In the genomic region with DNA sequence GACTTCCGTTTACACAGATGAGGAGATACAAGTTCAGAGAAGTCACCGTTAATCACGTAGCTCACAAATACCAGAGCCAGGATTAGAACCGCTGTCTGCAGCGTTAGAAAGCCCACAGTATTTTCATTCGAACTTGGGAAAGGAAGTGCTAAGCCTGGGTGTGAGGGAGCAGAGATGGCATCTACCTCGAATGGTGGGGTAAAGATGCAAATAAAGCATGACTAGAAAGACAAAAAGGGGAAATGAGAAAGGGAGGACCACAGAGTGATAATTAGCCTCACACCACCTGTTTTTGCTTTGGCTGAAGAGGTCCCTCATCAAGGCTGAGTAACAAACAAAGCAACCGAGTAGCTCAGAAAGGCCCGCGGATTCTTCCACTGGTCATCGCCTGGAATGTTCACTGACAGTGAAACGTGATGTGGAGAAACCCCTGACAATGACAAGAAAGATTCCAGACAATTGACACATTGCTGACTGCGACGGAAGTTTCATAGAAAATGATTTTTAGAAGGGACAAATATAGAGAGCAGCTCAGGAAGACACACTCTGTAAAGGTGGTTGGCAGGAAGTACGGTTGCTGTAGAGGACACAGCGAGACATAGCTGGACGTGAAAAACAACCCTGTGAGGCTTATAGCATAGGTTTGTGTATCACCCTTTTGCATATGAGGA, we compare ENCODE assay signal across 10 cellular contexts.
DNase-seq lines count a peak whose midpoint lies in the region; ATAC-seq lines count a peak whose summit lies in the region.
"Had no signal": no experiment of that assay in that cellular context is flagged by ENCODE, and none has a peak within 500 bp of the region (broad histone marks: within the 10 kb centered on the region; RNA-seq: fewer than 3 reads in every experiment).

No MANE protein-coding gene starts in this region.

- peak; percentile 80 for DNase-seq in germinal center (ENCODE audit: low spot score)
- no peak for DNase-seq in hepatic stellate cell (ENCODE audit: low spot score)
- no peak for DNase-seq in COLO829 (ENCODE audit: low spot score)
- DNase-seq in NCI-H2107 (lab: John Stamatoyannopoulos, UW), result no peak
- no peak for DNase-seq in stimulated activated naive CD4-positive, alpha-beta T cell (lab: John Stamatoyannopoulos, UW)
- DNase-seq: activated T-cell treated with anti-CD3 and anti-CD28 coated beads for 4 hours; stimulated activated CD8-positive, alpha-beta memory T cell treated with anti-CD3 and anti-CD28 coated beads, Interleukin-4, amount 100 ng/mL, for 48 hours had no signal

- ATAC-seq in GM18519 (IDR thresholded peaks at IDR 0.05; ENCODE audit: low FRiP score, unreplicated experiment) (peak; percentile 74), GM21717 (IDR thresholded peaks at IDR 0.05; ENCODE audit: unreplicated experiment) (peak; percentile 88), HG03521 (IDR thresholded peaks at IDR 0.05; ENCODE audit: unreplicated experiment) (peak; percentile 83)
